ENCODE assay signal across 14 cellular contexts in genomic region chr2:164186596-164186995, GRCh38.
"Had no signal": no experiment of that assay in that cellular context is flagged by ENCODE, and none has a peak within 500 bp of the region (broad histone marks: within the 10 kb centered on the region; RNA-seq: fewer than 3 reads in every experiment).

No MANE protein-coding gene starts in this region.

- H3K9me3 ChIP-seq: body of pancreas, upper lobe of right lung had no signal

- H3K27me3 Mint-ChIP-seq: central memory CD8-positive, alpha-beta T cell had no signal

- H3K27ac ChIP-seq: body of pancreas, gastroesophageal sphincter, upper lobe of right lung had no signal

- H3K4me1 Mint-ChIP-seq: central memory CD8-positive, alpha-beta T cell; nephron progenitor cell had no signal

- DNase-seq: activated CD4-positive, CD25-positive, alpha-beta regulatory T cell; activated naive CD4-positive, alpha-beta T cell treated with anti-CD3 and anti-CD28 coated beads, Interleukin-2, amount 50 U/mL, for 16 hours; body of pancreas; cortex of kidney; effector CD8-positive, alpha-beta T cell; islet precursor cell; left ventricle myocardium superior; mesendoderm; nephron progenitor cell; stimulated activated CD4-positive, alpha-beta T cell treated with anti-CD3 and anti-CD28 coated beads, Interleukin-2, amount 100 ng/mL, for 48 hours; stimulated activated naive CD4-positive, alpha-beta T cell treated with Interleukin-2 at 50 U/mL for 16 hours; upper lobe of right lung had no signal

- H3K4me1 ChIP-seq: body of pancreas, gastroesophageal sphincter, upper lobe of right lung had no signal

- ATAC-seq: body of pancreas, gastroesophageal sphincter, left ventricle myocardium superior, upper lobe of right lung had no signal

- H3K36me3 ChIP-seq: gastroesophageal sphincter, upper lobe of right lung had no signal

- H3K27ac Mint-ChIP-seq: nephron progenitor cell had no signal

- H3K27me3 ChIP-seq: body of pancreas, gastroesophageal sphincter, upper lobe of right lung had no signal

- H3K4me3 ChIP-seq: body of pancreas, gastroesophageal sphincter, upper lobe of right lung had no signal

- H3K4me3 Mint-ChIP-seq: central memory CD8-positive, alpha-beta T cell; nephron progenitor cell had no signal
